In genomic region chr17:52148288-52148968, GRCh38 we compare ENCODE assay signal across 24 cellular contexts. TPM values are rescaled to one million over a fixed set of nuclear protein-coding genes. Genes with fewer than 3 reads are reported as not detected.
DNase-seq lines count a peak whose midpoint lies in the region; ATAC-seq, FAIRE-seq and TF ChIP-seq lines count a peak whose summit lies in the region.
"Had no signal": no experiment of that assay in that cellular context is flagged by ENCODE, and none has a peak within 500 bp of the region (broad histone marks: within the 10 kb centered on the region; RNA-seq: fewer than 3 reads in every experiment).

No MANE protein-coding gene starts in this region.

- H3K4me2 ChIP-seq in astrocyte (ENCODE audit: low read length) = no peak overlapping the region

- H3K4me3 Mint-ChIP-seq in stimulated activated naive CD8-positive, alpha-beta T cell treated with anti-CD3 and anti-CD28 coated beads, Interleukin-15, Interleukin-2, amounts not matched to agents 100 ng/mL and 50 ng/mL, for 24 hours = no peak overlapping the region
- no peak overlapping the region for H3K4me3 Mint-ChIP-seq in astrocyte (ENCODE audit: unreplicated experiment)
- H3K4me3 Mint-ChIP-seq: activated naive CD4-positive, alpha-beta T cell treated with anti-CD3 and anti-CD28 coated beads for 36 hours; neural crest cell; T-helper 1 cell treated with Interleukin-12 subunit alpha and Interleukin-12 subunit beta and Interleukin-4 antibody, amounts not matched to agents 30 μg/mL and 1 μg/mL, for 36 hours; WTC11 had no signal

- TF ChIP-seq CTCF in astrocyte (IDR thresholded peaks at IDR 0.05; ENCODE audit: insufficient read depth, low read depth, low read length) = no peak

- DNase-seq in stimulated activated naive CD8-positive, alpha-beta T cell treated with anti-CD3 and anti-CD28 coated beads, Interleukin-15, Interleukin-2, amounts not matched to agents 100 U/mL and 50 U/mL, for 24 hours = no peak
- DNase-seq in astrocyte (ENCODE audit: low read depth) (no peak), NCI-H748 treated with DMSO at 0.1 percent for 48 hours (lab: John Stamatoyannopoulos, UW) (no peak), AG08396 (ENCODE audit: low spot score) (no peak), SJCRH30 (no peak)
- DNase-seq: activated CD8-positive, alpha-beta memory T cell treated with anti-CD3 and anti-CD28 coated beads, Interleukin-2, amount 50 U/mL, for 4 hours; activated naive CD4-positive, alpha-beta T cell treated with anti-CD3 and anti-CD28 coated beads for 36 hours; cortex of kidney; EL; GM23248; left cardiac atrium; NCI-H524 treated with DMSO at 0.1 percent for 48 hours; SHP77 treated with DMSO at 0.1 percent for 48 hours; stimulated activated CD4-positive, alpha-beta T cell treated with anti-CD3 and anti-CD28 coated beads, Interleukin-4, amount 100 ng/mL, for 4 hours had no signal

- no peak for ATAC-seq in stimulated activated naive CD8-positive, alpha-beta T cell treated with anti-CD3 and anti-CD28 coated beads, Interleukin-15, Interleukin-2, amounts not matched to agents 100 U/mL and 50 U/mL, for 24 hours
- ATAC-seq in HG02981 (IDR thresholded peaks at IDR 0.05; ENCODE audit: unreplicated experiment) = peak; percentile 10
- ATAC-seq in activated CD4-positive, CD25-positive, alpha-beta regulatory T cell treated with anti-CD3 and anti-CD28 coated beads, Interleukin-2, amount 50 U/mL, for 24 hours = no peak
- ATAC-seq: left cardiac atrium, WTC11 had no signal

- H3K36me3 ChIP-seq in astrocyte (ENCODE audit: insufficient read depth, low read length) (no peaks in the 10 kb centered on the region), SJCRH30 (no peaks in the 10 kb centered on the region)
- H3K36me3 ChIP-seq: prostate gland, suprapubic skin, vagina had no signal

- H2AFZ ChIP-seq in astrocyte (ENCODE audit: low read depth, low read length) = no peak overlapping the region
- H2AFZ ChIP-seq: GM23248 had no signal

- no peak overlapping the region for H3K9ac ChIP-seq in astrocyte (ENCODE audit: low read length)
- H3K9ac ChIP-seq: GM23248 had no signal

- FAIRE-seq in astrocyte (lab: Jason Lieb, UNC) = no peak
- FAIRE-seq: frontal cortex had no signal

- H4K20me1 ChIP-seq in astrocyte (ENCODE audit: insufficient read depth, low read length) = no peaks in the 10 kb centered on the region

- no peaks in the 10 kb centered on the region for H3K9me3 ChIP-seq in astrocyte (ENCODE audit: insufficient read depth, low read depth, low read length)
- H3K9me3 ChIP-seq in SJCRH30 (replicated peaks) = no peaks in the 10 kb centered on the region
- H3K9me3 ChIP-seq: prostate gland, suprapubic skin, vagina had no signal

- H3K27ac Mint-ChIP-seq in stimulated activated naive CD8-positive, alpha-beta T cell treated with anti-CD3 and anti-CD28 coated beads, Interleukin-15, Interleukin-2, amounts not matched to agents 100 ng/mL and 50 ng/mL, for 24 hours = peak overlapping the region; percentile 75
- H3K27ac Mint-ChIP-seq in astrocyte (ENCODE audit: unreplicated experiment) = peak overlapping the region; percentile 66
- H3K27ac Mint-ChIP-seq: WTC11 had no signal

- peaks cover 13% of the 10 kb centered on the region for H3K4me1 Mint-ChIP-seq in stimulated activated naive CD8-positive, alpha-beta T cell treated with anti-CD3 and anti-CD28 coated beads, Interleukin-15, Interleukin-2, amounts not matched to agents 100 ng/mL and 50 ng/mL, for 24 hours (ENCODE audit: low read depth)
- H3K4me1 Mint-ChIP-seq in astrocyte (ENCODE audit: low read depth, unreplicated experiment) = peaks cover 29% of the 10 kb centered on the region
- H3K4me1 Mint-ChIP-seq: neural crest cell had no signal

- H3K27me3 Mint-ChIP-seq in stimulated activated naive CD8-positive, alpha-beta T cell treated with anti-CD3 and anti-CD28 coated beads, Interleukin-15, Interleukin-2, amounts not matched to agents 100 ng/mL and 50 ng/mL, for 24 hours = peaks cover 8% of the 10 kb centered on the region
- H3K27me3 Mint-ChIP-seq in astrocyte (ENCODE audit: low read depth, unreplicated experiment) = peaks cover 2% of the 10 kb centered on the region

- H3K27me3 ChIP-seq in astrocyte (ENCODE audit: insufficient read depth, low read length) = no peaks in the 10 kb centered on the region
- no peaks in the 10 kb centered on the region for H3K27me3 ChIP-seq in SJCRH30
- H3K27me3 ChIP-seq: suprapubic skin, vagina had no signal

- no peaks in the 10 kb centered on the region for H3K36me3 Mint-ChIP-seq in stimulated activated naive CD8-positive, alpha-beta T cell treated with anti-CD3 and anti-CD28 coated beads, Interleukin-15, Interleukin-2, amounts not matched to agents 100 ng/mL and 50 ng/mL, for 24 hours (ENCODE audit: low read depth)
- no peaks in the 10 kb centered on the region for H3K36me3 Mint-ChIP-seq in astrocyte (ENCODE audit: low read depth, unreplicated experiment)

- H3K4me3 ChIP-seq in astrocyte (ENCODE audit: insufficient read depth, low read depth, low read length) (no peak overlapping the region), SJCRH30 (no peak overlapping the region)
- H3K4me3 ChIP-seq: GM23248, prostate gland, suprapubic skin, vagina had no signal

- peaks cover 4% of the 10 kb centered on the region for H3K9me3 Mint-ChIP-seq in stimulated activated naive CD8-positive, alpha-beta T cell treated with anti-CD3 and anti-CD28 coated beads, Interleukin-15, Interleukin-2, amounts not matched to agents 100 ng/mL and 50 ng/mL, for 24 hours
- H3K9me3 Mint-ChIP-seq in astrocyte (ENCODE audit: unreplicated experiment) = no peaks in the 10 kb centered on the region
- H3K9me3 Mint-ChIP-seq: activated naive CD4-positive, alpha-beta T cell treated with anti-CD3 and anti-CD28 coated beads for 36 hours; neural crest cell; T-helper 1 cell treated with Interleukin-12 subunit alpha and Interleukin-12 subunit beta and Interleukin-4 antibody, amounts not matched to agents 30 μg/mL and 1 μg/mL, for 36 hours had no signal

- H3K27ac ChIP-seq in astrocyte (ENCODE audit: low read depth, low read length) = peak overlapping the region; percentile 29
- H3K27ac ChIP-seq in SJCRH30 = no peak overlapping the region
- H3K27ac ChIP-seq: GM23248, prostate gland, suprapubic skin, vagina had no signal

- no peaks in the 10 kb centered on the region for H3K79me2 ChIP-seq in astrocyte (ENCODE audit: insufficient read depth, low read length)

- H3K4me1 ChIP-seq in astrocyte (ENCODE audit: insufficient read depth, low read length) (peaks cover 13% of the 10 kb centered on the region), SJCRH30 (no peaks in the 10 kb centered on the region; the same call in 1 of the 2 replicates)
- H3K4me1 ChIP-seq: prostate gland, vagina had no signal

RNA-seq across cellular contexts. Expression of gene CA10, which starts 10.1 kb away (rescaled TPM):
- 0.43 TPM in 1 of 2 replicates, not detected in the other for total RNA-seq in astrocyte
- not detected in 2 replicates for total RNA-seq in SJCRH30 (2014; rRNA removed; shearing (Covaris generic))
- total RNA-seq: activated naive CD4-positive, alpha-beta T cell treated with anti-CD3 and anti-CD28 coated beads for 36 hours; GM23248; left cardiac atrium; neural crest cell; suprapubic skin had no signal
